ENCODE assay signal across 27 cellular contexts in genomic region chr14:75612157-75612556, GRCh38. TPM values are rescaled to one million over a fixed set of nuclear protein-coding genes. Genes with fewer than 3 reads are reported as not detected.
"Had no signal": no experiment of that assay in that cellular context is flagged by ENCODE, and none has a peak within 500 bp of the region (broad histone marks: within the 10 kb centered on the region; RNA-seq: fewer than 3 reads in every experiment).

No MANE protein-coding gene starts in this region.

- H3K27ac Mint-ChIP-seq: mesothelial cell of epicardium; naive B cell; natural killer cell; stimulated activated effector memory CD8-positive, alpha-beta T cell treated with anti-CD3 and anti-CD28 coated beads, Interleukin-12 subunit alpha, Interleukin-12 subunit beta, amount 100 ng/mL, for 72 hours; stimulated activated naive CD8-positive, alpha-beta T cell treated with anti-CD3 and anti-CD28 coated beads, Interleukin-15, Interleukin-2, amounts not matched to agents 100 ng/mL and 50 ng/mL, for 24 hours; type B pancreatic cell had no signal

- H3K9me3 Mint-ChIP-seq: natural killer cell; stimulated activated effector memory CD8-positive, alpha-beta T cell treated with anti-CD3 and anti-CD28 coated beads, Interleukin-12 subunit alpha, Interleukin-12 subunit beta, amount 100 ng/mL, for 72 hours had no signal

- H3K27ac ChIP-seq: lower lobe of right lung, neutrophil, parathyroid adenoma, skin epidermis, suprapubic skin, thoracic aorta, tibial artery, uterus had no signal

- H3K4me1 ChIP-seq: uterus had no signal

- H3K9me3 ChIP-seq: lower lobe of right lung, neutrophil, suprapubic skin, thoracic aorta, tibial artery, uterus had no signal

- DNase-seq: hippocampal formation; kidney glomerular epithelial cell; left cardiac atrium; left lung; lower lobe of right lung; mammary epithelial cell; mesenchymal stem cell; naive B cell; natural killer cell; occipital lobe; right cardiac atrium; spleen; stimulated activated CD4-positive, alpha-beta T cell treated with anti-CD3 and anti-CD28 coated beads, Interleukin-4, amount 100 ng/mL, for 24 hours; stimulated activated naive CD4-positive, alpha-beta T cell; tibial artery; uterus had no signal

- H3K4me3 Mint-ChIP-seq: mesothelial cell of epicardium; natural killer cell; stimulated activated effector memory CD8-positive, alpha-beta T cell treated with anti-CD3 and anti-CD28 coated beads, Interleukin-12 subunit alpha, Interleukin-12 subunit beta, amount 100 ng/mL, for 72 hours; stimulated activated naive CD8-positive, alpha-beta T cell treated with anti-CD3 and anti-CD28 coated beads, Interleukin-15, Interleukin-2, amounts not matched to agents 100 ng/mL and 50 ng/mL, for 24 hours; type B pancreatic cell had no signal

- ATAC-seq: left cardiac atrium; left lung; lower lobe of right lung; natural killer cell; right cardiac atrium; sciatic nerve; stimulated activated effector memory CD8-positive, alpha-beta T cell treated with anti-CD3 and anti-CD28 coated beads, Interleukin-12 subunit alpha, Interleukin-12 subunit beta, amount 100 ng/mL, for 72 hours had no signal

- H2AFZ ChIP-seq: parathyroid adenoma had no signal

- H3K27me3 ChIP-seq: left lung, neutrophil, spleen, suprapubic skin, uterus had no signal

- H3K36me3 Mint-ChIP-seq: mesothelial cell of epicardium; natural killer cell; stimulated activated effector memory CD8-positive, alpha-beta T cell treated with anti-CD3 and anti-CD28 coated beads, Interleukin-12 subunit alpha, Interleukin-12 subunit beta, amount 100 ng/mL, for 72 hours had no signal

- H3K36me3 ChIP-seq: left lung, lower lobe of right lung, neutrophil, spleen, suprapubic skin, thoracic aorta, tibial artery, uterus had no signal

- H3K4me3 ChIP-seq: left lung, lower lobe of right lung, skin epidermis, spleen, suprapubic skin, thoracic aorta, tibial artery, uterus had no signal

- H3K9ac ChIP-seq: parathyroid adenoma had no signal

- H3K4me1 Mint-ChIP-seq: mesothelial cell of epicardium, natural killer cell had no signal

RNA-seq across cellular contexts. Expression of gene FLVCR2, which starts 33.7 kb away (rescaled TPM):
- polyA plus RNA-seq: neural cell had no signal
